1 cellular context compared by ENCODE assay signal in the genomic region with DNA sequence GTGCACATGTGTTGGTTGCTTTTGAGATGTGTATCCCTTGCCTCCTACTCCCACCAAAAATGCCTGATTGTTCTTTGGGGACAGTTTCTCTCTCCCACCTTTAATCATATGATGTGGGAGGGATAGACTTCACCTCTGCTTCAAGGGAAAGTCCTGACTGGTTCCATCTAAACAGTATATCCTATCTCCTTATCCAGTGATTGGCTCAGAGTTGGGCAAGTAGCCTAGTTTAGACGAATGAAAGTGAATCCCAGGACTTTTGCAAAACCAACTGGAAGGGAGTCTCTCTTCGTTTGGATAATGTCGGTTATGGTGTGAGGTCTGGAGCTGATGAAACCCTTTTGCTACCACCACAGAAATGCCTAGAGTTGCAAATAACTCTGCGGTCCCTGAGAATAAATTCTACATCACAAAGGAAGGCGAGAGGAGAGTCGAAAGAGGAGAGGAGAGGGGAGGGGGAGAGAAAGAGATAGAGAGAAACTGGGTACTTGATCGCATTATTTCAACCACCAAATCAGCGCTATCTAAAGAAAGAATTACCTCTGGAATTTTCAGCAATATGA.
TF ChIP-seq lines count a peak whose summit lies in the region.

No MANE protein-coding gene starts in this region.

TF ChIP-seq in H1, 55 proteins besides CTCF, POLR2A, EP300 and RAD21:
- TF ChIP-seq KDM1A (IDR thresholded peaks at IDR 0.05; ENCODE audit: borderline replicate concordance, low read length): no peak
- TF ChIP-seq E2F6 (IDR thresholded peaks at IDR 0.05): peak; percentile 25
- TF ChIP-seq ASH2L (IDR thresholded peaks at IDR 0.05; ENCODE audit: low read length): peak; percentile 41
- TF ChIP-seq CEBPB (IDR thresholded peaks at IDR 0.05; ENCODE audit: low read depth, low read length): peak; percentile 54; the same call in 1 of the 2 replicates
- TF ChIP-seq SP1 (IDR thresholded peaks at IDR 0.05; ENCODE audit: low read depth, low read length): peak; percentile 21; the same call in 1 of the 2 replicates
- 0 out of 2 replicates have a peak, but pooled peaks have one; percentile 32 for TF ChIP-seq TBP (IDR thresholded peaks at IDR 0.05; ENCODE audit: low read depth, low read length)
- 0 out of 2 replicates have a peak, but pooled peaks have one; percentile 2 for TF ChIP-seq POU5F1 (IDR thresholded peaks at IDR 0.05; ENCODE audit: low read depth, low read length)
- no peak for TF ChIP-seq TAF1 (IDR thresholded peaks at IDR 0.05; ENCODE audit: low read depth, low read length)
- no peak for TF ChIP-seq NRF1 (IDR thresholded peaks at IDR 0.05; ENCODE audit: low read depth, low read length)
